ENCODE assay signal across 1 cellular context in the genomic region with DNA sequence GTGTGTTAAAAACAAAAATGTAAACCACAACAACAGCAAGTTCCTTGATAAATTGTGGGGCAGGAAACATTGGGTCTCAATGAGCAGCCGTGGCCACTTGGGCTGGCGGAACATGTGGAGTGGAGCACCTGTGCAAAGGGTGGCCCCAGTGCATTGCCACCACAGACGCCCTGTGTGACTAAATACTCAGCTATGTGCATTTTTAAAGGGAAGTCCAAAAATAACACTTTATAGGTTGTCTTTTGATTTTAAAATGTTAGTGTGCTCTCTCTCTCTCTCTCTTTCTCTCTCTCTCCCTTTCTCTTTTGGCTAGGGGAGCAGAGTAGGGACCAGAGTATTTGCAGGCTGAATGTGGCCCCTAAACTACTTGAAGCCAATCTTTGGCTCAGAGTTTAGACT.
TF ChIP-seq lines count a peak whose summit lies in the region.

No MANE protein-coding gene starts in this region.

TF ChIP-seq in GM12878, 131 proteins besides CTCF, POLR2A, EP300 and RAD21 (continued from another document and continues in another):
- TF ChIP-seq, protein P1, sequence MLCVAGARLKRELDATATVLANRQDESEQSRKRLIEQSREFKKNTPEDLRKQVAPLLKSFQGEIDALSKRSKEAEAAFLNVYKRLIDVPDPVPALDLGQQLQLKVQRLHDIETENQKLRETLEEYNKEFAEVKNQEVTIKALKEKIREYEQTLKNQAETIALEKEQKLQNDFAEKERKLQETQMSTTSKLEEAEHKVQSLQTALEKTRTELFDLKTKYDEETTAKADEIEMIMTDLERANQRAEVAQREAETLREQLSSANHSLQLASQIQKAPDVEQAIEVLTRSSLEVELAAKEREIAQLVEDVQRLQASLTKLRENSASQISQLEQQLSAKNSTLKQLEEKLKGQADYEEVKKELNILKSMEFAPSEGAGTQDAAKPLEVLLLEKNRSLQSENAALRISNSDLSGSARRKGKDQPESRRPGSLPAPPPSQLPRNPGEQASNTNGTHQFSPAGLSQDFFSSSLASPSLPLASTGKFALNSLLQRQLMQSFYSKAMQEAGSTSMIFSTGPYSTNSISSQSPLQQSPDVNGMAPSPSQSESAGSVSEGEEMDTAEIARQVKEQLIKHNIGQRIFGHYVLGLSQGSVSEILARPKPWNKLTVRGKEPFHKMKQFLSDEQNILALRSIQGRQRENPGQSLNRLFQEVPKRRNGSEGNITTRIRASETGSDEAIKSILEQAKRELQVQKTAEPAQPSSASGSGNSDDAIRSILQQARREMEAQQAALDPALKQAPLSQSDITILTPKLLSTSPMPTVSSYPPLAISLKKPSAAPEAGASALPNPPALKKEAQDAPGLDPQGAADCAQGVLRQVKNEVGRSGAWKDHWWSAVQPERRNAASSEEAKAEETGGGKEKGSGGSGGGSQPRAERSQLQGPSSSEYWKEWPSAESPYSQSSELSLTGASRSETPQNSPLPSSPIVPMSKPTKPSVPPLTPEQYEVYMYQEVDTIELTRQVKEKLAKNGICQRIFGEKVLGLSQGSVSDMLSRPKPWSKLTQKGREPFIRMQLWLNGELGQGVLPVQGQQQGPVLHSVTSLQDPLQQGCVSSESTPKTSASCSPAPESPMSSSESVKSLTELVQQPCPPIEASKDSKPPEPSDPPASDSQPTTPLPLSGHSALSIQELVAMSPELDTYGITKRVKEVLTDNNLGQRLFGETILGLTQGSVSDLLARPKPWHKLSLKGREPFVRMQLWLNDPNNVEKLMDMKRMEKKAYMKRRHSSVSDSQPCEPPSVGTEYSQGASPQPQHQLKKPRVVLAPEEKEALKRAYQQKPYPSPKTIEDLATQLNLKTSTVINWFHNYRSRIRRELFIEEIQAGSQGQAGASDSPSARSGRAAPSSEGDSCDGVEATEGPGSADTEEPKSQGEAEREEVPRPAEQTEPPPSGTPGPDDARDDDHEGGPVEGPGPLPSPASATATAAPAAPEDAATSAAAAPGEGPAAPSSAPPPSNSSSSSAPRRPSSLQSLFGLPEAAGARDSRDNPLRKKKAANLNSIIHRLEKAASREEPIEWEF (IDR thresholded peaks at IDR 0.05; ENCODE audit: insufficient replicate concordance, low read depth, low read length) = no peak
- TF ChIP-seq RAD51 (IDR thresholded peaks at IDR 0.05) (no peak), PML (IDR thresholded peaks at IDR 0.05; ENCODE audit: low read length) (no peak), KLF5 (IDR thresholded peaks at IDR 0.05; ENCODE audit: partially characterized antibody) (no peak), KDM1A (IDR thresholded peaks at IDR 0.05; ENCODE audit: borderline replicate concordance) (no peak), SMAD1 (IDR thresholded peaks at IDR 0.05; ENCODE audit: low read depth, partially characterized antibody) (no peak), SMAD5 (IDR thresholded peaks at IDR 0.05; ENCODE audit: low read depth) (no peak), CHD1 (IDR thresholded peaks at IDR 0.05; ENCODE audit: low read depth, low read length) (peak; percentile 72; the same call in 1 of the 2 replicates), STAT1 (conservative IDR thresholded peaks at IDR 0.05) (no peak), ZNF217 (IDR thresholded peaks at IDR 0.05) (no peak), CBX3 (IDR thresholded peaks at IDR 0.05; ENCODE audit: borderline replicate concordance, low read depth) (no peak), JUND (IDR thresholded peaks at IDR 0.05; ENCODE audit: low read depth, low read length) (no peak), RCOR1 (conservative IDR thresholded peaks at IDR 0.05; ENCODE audit: low read depth, low read length) (no peak), ZBED1 (IDR thresholded peaks at IDR 0.05; ENCODE audit: borderline replicate concordance) (no peak), SMC3 (IDR thresholded peaks at IDR 0.05; ENCODE audit: borderline replicate concordance, low read length) (no peak), YY1 (IDR thresholded peaks at IDR 0.05; ENCODE audit: low read depth, low read length) (no peak), SMARCA5 (IDR thresholded peaks at IDR 0.05) (peak; percentile 91), SPI1 (IDR thresholded peaks at IDR 0.05; ENCODE audit: borderline replicate concordance, insufficient read depth, low read depth, low read length) (no peak), SIN3A (IDR thresholded peaks at IDR 0.05; ENCODE audit: low read depth, low read length) (no peak), NRF1 (conservative IDR thresholded peaks at IDR 0.05; ENCODE audit: low read depth, low read length) (no peak), LARP7 (IDR thresholded peaks at IDR 0.05) (no peak), MEF2B (IDR thresholded peaks at IDR 0.05; ENCODE audit: partially characterized antibody, poor library complexity, severe bottlenecking) (peak; percentile 58), BCL11A (IDR thresholded peaks at IDR 0.05; ENCODE audit: low read depth, low read length) (no peak), TBL1XR1 (IDR thresholded peaks at IDR 0.05; ENCODE audit: low read depth, low read length) (no peak), ETV6 (conservative IDR thresholded peaks at IDR 0.05 in 1 of 2, IDR thresholded peaks at IDR 0.05 in 1 of 2; ENCODE audit: borderline replicate concordance in 1 of 2, low read depth in 1 of 2) (no peak; a peak in 2 of 4 replicates), CBFB (IDR thresholded peaks at IDR 0.05; ENCODE audit: low read depth) (peak; percentile 54; the same call in 1 of the 2 replicates), KAT2A (conservative IDR thresholded peaks at IDR 0.05; ENCODE audit: control insufficient read depth, low read depth, low read length) (no peak), NFIC (IDR thresholded peaks at IDR 0.05; ENCODE audit: low read depth, low read length) (peak; percentile 18; the same call in 1 of the 2 replicates), ESRRA (IDR thresholded peaks at IDR 0.05; ENCODE audit: low read length) (no peak), TCF7 (IDR thresholded peaks at IDR 0.05; ENCODE audit: borderline replicate concordance) (peak; percentile 37; the same call in 1 of the 2 replicates), FOXM1 (IDR thresholded peaks at IDR 0.05; ENCODE audit: low read depth, low read length) (0 out of 2 replicates have a peak, but pooled peaks have one; percentile 27), SREBF2 (IDR thresholded peaks at IDR 0.05; ENCODE audit: low read length) (no peak), MEF2A (IDR thresholded peaks at IDR 0.05; ENCODE audit: insufficient read depth, low read depth, low read length) (peak; percentile 85), NFXL1 (IDR thresholded peaks at IDR 0.05; ENCODE audit: borderline replicate concordance) (peak; percentile 49; the same call in 1 of the 2 replicates), BCL3 (IDR thresholded peaks at IDR 0.05; ENCODE audit: borderline replicate concordance, insufficient read depth, low read depth, low read length, poor library complexity, severe bottlenecking) (no peak), SUPT20H (IDR thresholded peaks at IDR 0.05; ENCODE audit: borderline replicate concordance, control insufficient read depth, low read depth, low read length) (no peak), HDAC2 (IDR thresholded peaks at IDR 0.05) (no peak), ZNF24 (IDR thresholded peaks at IDR 0.05) (no peak), BHLHE40 (IDR thresholded peaks at IDR 0.05; ENCODE audit: borderline replicate concordance in 1 of 2, low read depth in 2 of 2, low read length in 1 of 2) (no peak), ATF2 (IDR thresholded peaks at IDR 0.05; ENCODE audit: low read length) (no peak), MTA3 (IDR thresholded peaks at IDR 0.05; ENCODE audit: borderline replicate concordance, low read length) (peak; percentile 27; the same call in 1 of the 2 replicates), CBX5 (IDR thresholded peaks at IDR 0.05; ENCODE audit: low read depth) (no peak), POLR2AphosphoS5 (IDR thresholded peaks at IDR 0.05; ENCODE audit: low read length) (no peak), TARDBP (IDR thresholded peaks at IDR 0.05; ENCODE audit: borderline replicate concordance) (no peak), SP1 (IDR thresholded peaks at IDR 0.05; ENCODE audit: low read depth, low read length) (no peak)
- TF ChIP-seq, protein P2, sequence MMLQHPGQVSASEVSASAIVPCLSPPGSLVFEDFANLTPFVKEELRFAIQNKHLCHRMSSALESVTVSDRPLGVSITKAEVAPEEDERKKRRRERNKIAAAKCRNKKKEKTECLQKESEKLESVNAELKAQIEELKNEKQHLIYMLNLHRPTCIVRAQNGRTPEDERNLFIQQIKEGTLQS (IDR thresholded peaks at IDR 0.05; ENCODE audit: borderline replicate concordance, extremely low read depth, low read depth, low read length) = no peak
- TF ChIP-seq, protein P3, sequence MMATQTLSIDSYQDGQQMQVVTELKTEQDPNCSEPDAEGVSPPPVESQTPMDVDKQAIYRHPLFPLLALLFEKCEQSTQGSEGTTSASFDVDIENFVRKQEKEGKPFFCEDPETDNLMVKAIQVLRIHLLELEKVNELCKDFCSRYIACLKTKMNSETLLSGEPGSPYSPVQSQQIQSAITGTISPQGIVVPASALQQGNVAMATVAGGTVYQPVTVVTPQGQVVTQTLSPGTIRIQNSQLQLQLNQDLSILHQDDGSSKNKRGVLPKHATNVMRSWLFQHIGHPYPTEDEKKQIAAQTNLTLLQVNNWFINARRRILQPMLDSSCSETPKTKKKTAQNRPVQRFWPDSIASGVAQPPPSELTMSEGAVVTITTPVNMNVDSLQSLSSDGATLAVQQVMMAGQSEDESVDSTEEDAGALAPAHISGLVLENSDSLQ (IDR thresholded peaks at IDR 0.05) = no peak
- TF ChIP-seq, protein P4, sequence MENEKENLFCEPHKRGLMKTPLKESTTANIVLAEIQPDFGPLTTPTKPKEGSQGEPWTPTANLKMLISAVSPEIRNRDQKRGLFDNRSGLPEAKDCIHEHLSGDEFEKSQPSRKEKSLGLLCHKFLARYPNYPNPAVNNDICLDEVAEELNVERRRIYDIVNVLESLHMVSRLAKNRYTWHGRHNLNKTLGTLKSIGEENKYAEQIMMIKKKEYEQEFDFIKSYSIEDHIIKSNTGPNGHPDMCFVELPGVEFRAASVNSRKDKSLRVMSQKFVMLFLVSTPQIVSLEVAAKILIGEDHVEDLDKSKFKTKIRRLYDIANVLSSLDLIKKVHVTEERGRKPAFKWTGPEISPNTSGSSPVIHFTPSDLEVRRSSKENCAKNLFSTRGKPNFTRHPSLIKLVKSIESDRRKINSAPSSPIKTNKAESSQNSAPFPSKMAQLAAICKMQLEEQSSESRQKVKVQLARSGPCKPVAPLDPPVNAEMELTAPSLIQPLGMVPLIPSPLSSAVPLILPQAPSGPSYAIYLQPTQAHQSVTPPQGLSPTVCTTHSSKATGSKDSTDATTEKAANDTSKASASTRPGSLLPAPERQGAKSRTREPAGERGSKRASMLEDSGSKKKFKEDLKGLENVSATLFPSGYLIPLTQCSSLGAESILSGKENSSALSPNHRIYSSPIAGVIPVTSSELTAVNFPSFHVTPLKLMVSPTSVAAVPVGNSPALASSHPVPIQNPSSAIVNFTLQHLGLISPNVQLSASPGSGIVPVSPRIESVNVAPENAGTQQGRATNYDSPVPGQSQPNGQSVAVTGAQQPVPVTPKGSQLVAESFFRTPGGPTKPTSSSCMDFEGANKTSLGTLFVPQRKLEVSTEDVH (IDR thresholded peaks at IDR 0.05; ENCODE audit: low read depth, partially characterized antibody) = no peak
- TF ChIP-seq, protein P5, sequence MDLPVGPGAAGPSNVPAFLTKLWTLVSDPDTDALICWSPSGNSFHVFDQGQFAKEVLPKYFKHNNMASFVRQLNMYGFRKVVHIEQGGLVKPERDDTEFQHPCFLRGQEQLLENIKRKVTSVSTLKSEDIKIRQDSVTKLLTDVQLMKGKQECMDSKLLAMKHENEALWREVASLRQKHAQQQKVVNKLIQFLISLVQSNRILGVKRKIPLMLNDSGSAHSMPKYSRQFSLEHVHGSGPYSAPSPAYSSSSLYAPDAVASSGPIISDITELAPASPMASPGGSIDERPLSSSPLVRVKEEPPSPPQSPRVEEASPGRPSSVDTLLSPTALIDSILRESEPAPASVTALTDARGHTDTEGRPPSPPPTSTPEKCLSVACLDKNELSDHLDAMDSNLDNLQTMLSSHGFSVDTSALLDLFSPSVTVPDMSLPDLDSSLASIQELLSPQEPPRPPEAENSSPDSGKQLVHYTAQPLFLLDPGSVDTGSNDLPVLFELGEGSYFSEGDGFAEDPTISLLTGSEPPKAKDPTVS (IDR thresholded peaks at IDR 0.05; ENCODE audit: low read depth, low read length) = no peak
